8 cellular contexts compared by ENCODE assay signal in the genomic region with DNA sequence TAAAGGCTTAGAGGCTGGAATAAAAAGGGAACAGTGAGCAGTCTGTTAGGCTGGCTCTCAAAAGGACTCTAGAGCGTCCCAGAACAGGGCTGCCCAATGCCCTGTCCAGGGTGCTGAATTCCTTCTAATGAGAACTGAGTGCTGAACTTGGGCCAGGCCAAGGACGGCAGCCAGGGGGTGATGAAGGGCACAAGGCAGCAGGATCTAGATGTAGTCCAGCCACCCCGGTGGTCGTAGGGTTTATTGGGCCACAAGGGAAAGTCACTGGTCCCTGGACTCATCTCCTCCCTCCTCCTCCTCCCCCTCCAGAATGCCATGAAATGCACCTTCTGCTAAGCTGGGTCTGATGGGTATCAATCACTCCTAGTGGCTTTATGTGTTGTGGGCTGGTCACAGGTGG. TPM values are rescaled to one million over a fixed set of nuclear protein-coding genes. Genes with fewer than 3 reads are reported as not detected.
DNase-seq lines count a peak whose midpoint lies in the region; ATAC-seq and TF ChIP-seq lines count a peak whose summit lies in the region.

No MANE protein-coding gene starts in this region.

- H3K36me3 Mint-ChIP-seq in nephron (ENCODE audit: low read depth), result no peaks in the 10 kb centered on the region

- DNase-seq in activated CD4-positive, alpha-beta T cell treated with anti-CD3 and anti-CD28 coated beads, Interleukin-2, amount 50 U/mL, for 4 hours, result peak; percentile 9 to 17
- DNase-seq in fibroblast of gingiva (ENCODE audit: low read depth) (peak; percentile 49), occipital lobe (lab: John Stamatoyannopoulos, UW) (no peak)

- ATAC-seq in GM18519 (IDR thresholded peaks at IDR 0.05; ENCODE audit: low FRiP score, unreplicated experiment), result no peak
- no peak for ATAC-seq in HG03135 (IDR thresholded peaks at IDR 0.05; ENCODE audit: unreplicated experiment)

- no peaks in the 10 kb centered on the region for H3K9me3 ChIP-seq in DOHH2 (ENCODE audit: control insufficient read depth, insufficient read depth, low read length)
- no peaks in the 10 kb centered on the region for H3K9me3 ChIP-seq in Loucy (ENCODE audit: insufficient read depth, low read depth, low read length)

- H3K9me3 Mint-ChIP-seq in nephron, result no peaks in the 10 kb centered on the region

- H3K4me1 ChIP-seq in DOHH2 (ENCODE audit: control insufficient read depth, low read length) (no peaks in the 10 kb centered on the region), Loucy (ENCODE audit: insufficient read depth, low read length, poor library complexity, severe bottlenecking) (no peaks in the 10 kb centered on the region)

- H3K4me3 ChIP-seq in DOHH2 (ENCODE audit: low read length) (no peak overlapping the region), Loucy (ENCODE audit: low read length, poor library complexity, severe bottlenecking) (no peak overlapping the region)

- H3K9me2 ChIP-seq in DOHH2 (replicated peaks; ENCODE audit: control insufficient read depth, low read length) (no peaks in the 10 kb centered on the region), Loucy (replicated peaks; ENCODE audit: low read depth, low read length) (no peaks in the 10 kb centered on the region)

- H3F3A ChIP-seq in DOHH2 (ENCODE audit: control insufficient read depth, insufficient read depth) (no peaks in the 10 kb centered on the region), Loucy (ENCODE audit: low read depth) (no peaks in the 10 kb centered on the region)

- no peak overlapping the region for H2AFZ ChIP-seq in Loucy (ENCODE audit: low read length)

- H3K4me3 Mint-ChIP-seq in nephron, result no peak overlapping the region

- H3K36me3 ChIP-seq in DOHH2 (ENCODE audit: control insufficient read depth, low read length) (no peaks in the 10 kb centered on the region), Loucy (ENCODE audit: insufficient read depth, low read length) (no peaks in the 10 kb centered on the region)

- H3K27me3 ChIP-seq in DOHH2 (ENCODE audit: control insufficient read depth, low read length) (no peaks in the 10 kb centered on the region), Loucy (ENCODE audit: insufficient read depth, low read length, poor library complexity, severe bottlenecking) (no peaks in the 10 kb centered on the region)

- H3K27ac Mint-ChIP-seq in nephron, result no peak overlapping the region

- no peak overlapping the region for H3K27ac ChIP-seq in DOHH2 (ENCODE audit: low read depth, low read length)

- peaks cover 10% of the 10 kb centered on the region for H3K27me3 Mint-ChIP-seq in nephron (ENCODE audit: low read depth)

- H4K20me1 ChIP-seq in DOHH2 (ENCODE audit: control insufficient read depth, insufficient read depth, low read depth, low read length) (no peaks in the 10 kb centered on the region), Loucy (ENCODE audit: insufficient read depth, low read length, poor library complexity, severe bottlenecking) (no peaks in the 10 kb centered on the region)

- no peak overlapping the region for H3K9ac ChIP-seq in Loucy (ENCODE audit: low read depth, low read length, poor library complexity, severe bottlenecking)

- H3K4me2 ChIP-seq in DOHH2 (ENCODE audit: low read length) (no peak overlapping the region), Loucy (ENCODE audit: low read depth, low read length, poor library complexity, severe bottlenecking) (no peak overlapping the region)

- TF ChIP-seq CTCF in DOHH2 (IDR thresholded peaks at IDR 0.05; ENCODE audit: low read depth, low read length, poor library complexity, severe bottlenecking), result peak; percentile 30
- TF ChIP-seq CTCF in Loucy (conservative IDR thresholded peaks at IDR 0.05; ENCODE audit: low read length), result peak; percentile 67
- TF ChIP-seq CTCF in nephron (IDR thresholded peaks at IDR 0.05; ENCODE audit: unreplicated experiment in 3 of 3), result peak; percentile 58 to 68 (median 65)

- no peaks in the 10 kb centered on the region for H3K4me1 Mint-ChIP-seq in nephron

- no peaks in the 10 kb centered on the region for H3K79me2 ChIP-seq in DOHH2 (ENCODE audit: control insufficient read depth, low read length)
- no peaks in the 10 kb centered on the region for H3K79me2 ChIP-seq in Loucy (ENCODE audit: insufficient read depth, low read length)

RNA-seq across cellular contexts. Expression of a gene that starts 19.2 kb away (rescaled TPM):
- total RNA-seq in occipital lobe, result 11.5 TPM

RNA-seq across cellular contexts. Expression of a gene that starts 30.6 kb away (rescaled TPM):
- 17.3 TPM for total RNA-seq in occipital lobe

RNA-seq across cellular contexts. Expression of a gene that starts 47.4 kb away (rescaled TPM):
- 33.8 TPM for total RNA-seq in occipital lobe
